25 cellular contexts compared by ENCODE assay signal in the genomic region with DNA sequence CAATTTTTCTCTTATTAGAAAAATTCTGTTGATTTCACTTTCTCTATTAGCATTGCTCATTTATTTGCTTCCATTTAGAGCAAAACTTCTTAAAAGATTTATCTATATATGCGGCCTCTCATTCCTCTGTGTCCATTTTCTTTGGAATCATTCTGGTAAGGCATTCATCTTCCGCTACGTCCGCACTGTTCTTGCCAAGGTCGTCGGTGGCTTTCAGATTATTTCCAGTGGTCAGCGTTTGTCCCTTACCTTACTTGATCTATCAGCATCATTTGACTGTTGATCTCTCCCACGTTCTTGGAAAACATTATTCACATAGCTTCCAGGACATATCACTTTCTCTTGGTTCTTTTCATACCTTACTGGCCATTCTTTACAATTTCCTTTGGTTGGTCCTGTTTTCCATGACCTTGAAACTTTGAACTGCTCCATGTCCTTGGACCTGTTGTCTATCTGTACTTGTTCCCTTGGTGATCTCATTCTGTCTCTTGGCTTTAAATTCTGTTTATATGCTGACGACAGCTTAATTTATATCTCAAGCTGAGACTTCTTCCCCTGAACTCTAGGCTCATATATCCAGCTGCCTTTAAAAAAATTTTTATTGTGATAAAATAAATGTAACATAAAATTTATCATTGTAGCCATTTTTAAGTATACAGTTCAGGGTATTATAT. TPM values are rescaled to one million over a fixed set of nuclear protein-coding genes. Genes with fewer than 3 reads are reported as not detected.
DNase-seq lines count a peak whose midpoint lies in the region; ATAC-seq and TF ChIP-seq lines count a peak whose summit lies in the region.
"Had no signal": no experiment of that assay in that cellular context is flagged by ENCODE, and none has a peak within 500 bp of the region (broad histone marks: within the 10 kb centered on the region; RNA-seq: fewer than 3 reads in every experiment).

No MANE protein-coding gene starts in this region.

- DNase-seq in left ventricle myocardium superior: no peak
- DNase-seq in cardiac septum (ENCODE audit: low spot score): no peak
- DNase-seq in central memory CD8-positive, alpha-beta T cell (ENCODE audit: low spot score in 2 of 2): no peak
- no peak for DNase-seq in aorta
- no peak for DNase-seq in activated effector memory CD4-positive, alpha-beta T cell treated with anti-CD3 and anti-CD28 coated beads, Interleukin-2, amount 50 U/mL, for 16 hours
- DNase-seq: CD4-positive, CD25-positive, alpha-beta regulatory T cell; DMS153; DND-41; H9; Kasumi-1; MV-4-11; NCI-H1105; NCI-H2029; NCI-H446 treated with DMSO at 0.1 percent for 48 hours; NCI-H526; NCI-H82; NK-92 treated with Interleukin-12 subunit alpha and Interleukin-12 subunit beta, amount 100 ng/mL, for 24 hours; PC-3 had no signal

- H3K27ac Mint-ChIP-seq in central memory CD8-positive, alpha-beta T cell (ENCODE audit: low read depth): peak overlapping the region; percentile 29
- H3K27ac Mint-ChIP-seq: CD4-positive, CD25-positive, alpha-beta regulatory T cell; GM23338 had no signal

- TF ChIP-seq CTCF in liver (IDR thresholded peaks at IDR 0.05; ENCODE audit: low read depth, low read length, missing input control): no peak

- no peaks in the 10 kb centered on the region for H3K9me3 ChIP-seq in liver (ENCODE audit: control insufficient read depth in 4 of 4, low read length in 3 of 4)
- no peaks in the 10 kb centered on the region for H3K9me3 ChIP-seq in aorta (ENCODE audit: control insufficient read depth, low read length)
- H3K9me3 ChIP-seq: SJSA1 had no signal

- peaks cover 59% of the 10 kb centered on the region for H3K4me1 Mint-ChIP-seq in central memory CD8-positive, alpha-beta T cell

- no peaks in the 10 kb centered on the region for H3K27me3 Mint-ChIP-seq in central memory CD8-positive, alpha-beta T cell
- H3K27me3 Mint-ChIP-seq: CD4-positive, CD25-positive, alpha-beta regulatory T cell had no signal

- no peak for TF ChIP-seq RAD21 in liver (IDR thresholded peaks at IDR 0.05)

- H3K9ac ChIP-seq in liver (ENCODE audit: low read depth in 1 of 2, low read length in 2 of 2): no peak overlapping the region
- H3K9ac ChIP-seq: BLaER1 had no signal

- ATAC-seq in left ventricle myocardium superior (peak; percentile 44), aorta (ENCODE audit: low FRiP score) (peak; percentile 22), HG03196 (IDR thresholded peaks at IDR 0.05; ENCODE audit: unreplicated experiment) (no peak), GM19023 (IDR thresholded peaks at IDR 0.05; ENCODE audit: unreplicated experiment) (no peak)
- ATAC-seq in central memory CD8-positive, alpha-beta T cell (replicated peaks; ENCODE audit: extremely low read depth, poor library complexity, severe bottlenecking): no peak
- ATAC-seq: PC-3 had no signal

- intact Hi-C loops in left ventricle myocardium superior (cut with micrococcal nuclease) (no loop called here), cardiac septum (cut with DNase I) (no loop called here), aorta (cut with DNase I) (no loop called here)

- no peak overlapping the region for H3K4me3 Mint-ChIP-seq in central memory CD8-positive, alpha-beta T cell
- H3K4me3 Mint-ChIP-seq: CD4-positive, CD25-positive, alpha-beta regulatory T cell; GM23338; H9 had no signal

- H3K27me3 ChIP-seq in liver (ENCODE audit: control insufficient read depth in 4 of 4, insufficient read depth in 4 of 4, low read length in 3 of 4) (no peaks in the 10 kb centered on the region), aorta (ENCODE audit: control insufficient read depth in 1 of 2, insufficient read depth in 2 of 2, low read length in 1 of 2) (no peaks in the 10 kb centered on the region)
- H3K27me3 ChIP-seq: BLaER1, SJSA1 had no signal

- H3K36me3 ChIP-seq in liver (ENCODE audit: control insufficient read depth in 4 of 4, insufficient read depth in 3 of 4, low read depth in 1 of 4, low read length in 3 of 4) (no peaks in the 10 kb centered on the region), aorta (ENCODE audit: control insufficient read depth in 1 of 2, insufficient read depth in 2 of 2, low read length in 1 of 2) (no peaks in the 10 kb centered on the region)
- H3K36me3 ChIP-seq: SJSA1 had no signal

- peaks cover 0 to 7% (median 3%) of the 10 kb centered on the region in 4 donors for H3K4me1 ChIP-seq in liver (ENCODE audit: control insufficient read depth in 4 of 4, insufficient read depth in 4 of 4, low read length in 3 of 4)
- H3K4me1 ChIP-seq in aorta (ENCODE audit: control insufficient read depth in 1 of 2, insufficient read depth in 2 of 2, low read length in 2 of 2): no peaks in the 10 kb centered on the region

- no peaks in the 10 kb centered on the region for H3K9me3 Mint-ChIP-seq in central memory CD8-positive, alpha-beta T cell
- H3K9me3 Mint-ChIP-seq: GM23338, H9 had no signal

- H3K27ac ChIP-seq in liver (ENCODE audit: low read depth in 1 of 2, low read length in 2 of 2) (no peak overlapping the region), aorta (ENCODE audit: low read depth in 1 of 2, low read length in 2 of 2) (no peak overlapping the region)
- H3K27ac ChIP-seq: BLaER1, HL-60, SJSA1 had no signal

- WGBS in liver: 72% methylated on average over 9 of the region's 9 CpGs
- WGBS in aorta, 2 donors: 73 to 76% methylated on average over 9 of the region's 9 CpGs

- H3K36me3 Mint-ChIP-seq in central memory CD8-positive, alpha-beta T cell (ENCODE audit: insufficient read depth): peaks cover 7% of the 10 kb centered on the region

- no peak overlapping the region for H3K4me3 ChIP-seq in liver (ENCODE audit: low read depth in 1 of 3, low read length in 3 of 3)
- no peak overlapping the region for H3K4me3 ChIP-seq in aorta (ENCODE audit: low read length in 2 of 2)
- H3K4me3 ChIP-seq: BLaER1, GM23338, SJSA1 had no signal

TF ChIP-seq in liver, 16 proteins besides CTCF, POLR2A, EP300 and RAD21:
- TF ChIP-seq HNF4A (conservative IDR thresholded peaks at IDR 0.05): peak; percentile 35 to 50
- TF ChIP-seq, protein P1, sequence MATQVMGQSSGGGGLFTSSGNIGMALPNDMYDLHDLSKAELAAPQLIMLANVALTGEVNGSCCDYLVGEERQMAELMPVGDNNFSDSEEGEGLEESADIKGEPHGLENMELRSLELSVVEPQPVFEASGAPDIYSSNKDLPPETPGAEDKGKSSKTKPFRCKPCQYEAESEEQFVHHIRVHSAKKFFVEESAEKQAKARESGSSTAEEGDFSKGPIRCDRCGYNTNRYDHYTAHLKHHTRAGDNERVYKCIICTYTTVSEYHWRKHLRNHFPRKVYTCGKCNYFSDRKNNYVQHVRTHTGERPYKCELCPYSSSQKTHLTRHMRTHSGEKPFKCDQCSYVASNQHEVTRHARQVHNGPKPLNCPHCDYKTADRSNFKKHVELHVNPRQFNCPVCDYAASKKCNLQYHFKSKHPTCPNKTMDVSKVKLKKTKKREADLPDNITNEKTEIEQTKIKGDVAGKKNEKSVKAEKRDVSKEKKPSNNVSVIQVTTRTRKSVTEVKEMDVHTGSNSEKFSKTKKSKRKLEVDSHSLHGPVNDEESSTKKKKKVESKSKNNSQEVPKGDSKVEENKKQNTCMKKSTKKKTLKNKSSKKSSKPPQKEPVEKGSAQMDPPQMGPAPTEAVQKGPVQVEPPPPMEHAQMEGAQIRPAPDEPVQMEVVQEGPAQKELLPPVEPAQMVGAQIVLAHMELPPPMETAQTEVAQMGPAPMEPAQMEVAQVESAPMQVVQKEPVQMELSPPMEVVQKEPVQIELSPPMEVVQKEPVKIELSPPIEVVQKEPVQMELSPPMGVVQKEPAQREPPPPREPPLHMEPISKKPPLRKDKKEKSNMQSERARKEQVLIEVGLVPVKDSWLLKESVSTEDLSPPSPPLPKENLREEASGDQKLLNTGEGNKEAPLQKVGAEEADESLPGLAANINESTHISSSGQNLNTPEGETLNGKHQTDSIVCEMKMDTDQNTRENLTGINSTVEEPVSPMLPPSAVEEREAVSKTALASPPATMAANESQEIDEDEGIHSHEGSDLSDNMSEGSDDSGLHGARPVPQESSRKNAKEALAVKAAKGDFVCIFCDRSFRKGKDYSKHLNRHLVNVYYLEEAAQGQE (IDR thresholded peaks at IDR 0.05): no peak
- TF ChIP-seq SP1 (IDR thresholded peaks at IDR 0.05): no peak
- no peak for TF ChIP-seq YY1 (IDR thresholded peaks at IDR 0.05)
- TF ChIP-seq, protein P2, sequence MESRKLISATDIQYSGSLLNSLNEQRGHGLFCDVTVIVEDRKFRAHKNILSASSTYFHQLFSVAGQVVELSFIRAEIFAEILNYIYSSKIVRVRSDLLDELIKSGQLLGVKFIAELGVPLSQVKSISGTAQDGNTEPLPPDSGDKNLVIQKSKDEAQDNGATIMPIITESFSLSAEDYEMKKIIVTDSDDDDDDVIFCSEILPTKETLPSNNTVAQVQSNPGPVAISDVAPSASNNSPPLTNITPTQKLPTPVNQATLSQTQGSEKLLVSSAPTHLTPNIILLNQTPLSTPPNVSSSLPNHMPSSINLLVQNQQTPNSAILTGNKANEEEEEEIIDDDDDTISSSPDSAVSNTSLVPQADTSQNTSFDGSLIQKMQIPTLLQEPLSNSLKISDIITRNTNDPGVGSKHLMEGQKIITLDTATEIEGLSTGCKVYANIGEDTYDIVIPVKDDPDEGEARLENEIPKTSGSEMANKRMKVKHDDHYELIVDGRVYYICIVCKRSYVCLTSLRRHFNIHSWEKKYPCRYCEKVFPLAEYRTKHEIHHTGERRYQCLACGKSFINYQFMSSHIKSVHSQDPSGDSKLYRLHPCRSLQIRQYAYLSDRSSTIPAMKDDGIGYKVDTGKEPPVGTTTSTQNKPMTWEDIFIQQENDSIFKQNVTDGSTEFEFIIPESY (IDR thresholded peaks at IDR 0.05): no peak
- TF ChIP-seq, protein P3, sequence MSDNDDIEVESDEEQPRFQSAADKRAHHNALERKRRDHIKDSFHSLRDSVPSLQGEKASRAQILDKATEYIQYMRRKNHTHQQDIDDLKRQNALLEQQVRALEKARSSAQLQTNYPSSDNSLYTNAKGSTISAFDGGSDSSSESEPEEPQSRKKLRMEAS (IDR thresholded peaks at IDR 0.05): no peak
- TF ChIP-seq NR2F2 (IDR thresholded peaks at IDR 0.05): no peak
- TF ChIP-seq, protein P4, sequence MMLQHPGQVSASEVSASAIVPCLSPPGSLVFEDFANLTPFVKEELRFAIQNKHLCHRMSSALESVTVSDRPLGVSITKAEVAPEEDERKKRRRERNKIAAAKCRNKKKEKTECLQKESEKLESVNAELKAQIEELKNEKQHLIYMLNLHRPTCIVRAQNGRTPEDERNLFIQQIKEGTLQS (IDR thresholded peaks at IDR 0.05): no peak
- no peak for TF ChIP-seq GABPA (IDR thresholded peaks at IDR 0.05 in 1 of 2, conservative IDR thresholded peaks at IDR 0.05 in 1 of 2)
TF ChIP-seq in liver: peak in this region for 1.

RNA-seq across cellular contexts. Expression of a gene that starts 54.5 kb away (rescaled TPM):
- total RNA-seq in left ventricle myocardium superior: 263 TPM
- 578 TPM for total RNA-seq in cardiac septum
- 10 to 100 TPM; 27.3 to 37.8 TPM for total RNA-seq in liver
- 10 to 100 TPM; 10.2 to 11.5 TPM for polyA plus RNA-seq in liver
- 100 to 1,000 TPM; 195 to 546 TPM for total RNA-seq in aorta
- 100 to 1,000 TPM in 1 of 2 donors, 10 to 100 TPM in 1; 81.4 to 145 TPM for polyA plus RNA-seq in aorta

Comparison
In these comparisons a context has a peak if more than half of its experiments do, and no peak if none do; other contexts are left out.
1. ATAC-seq: peak in left ventricle myocardium superior (single experiment) and aorta (single experiment); none in central memory CD8-positive, alpha-beta T cell (single experiment), HG03196 (single experiment) and GM19023 (single experiment).